8 cellular contexts compared by ENCODE assay signal in genomic region chr12:22459872-22460490, GRCh38.
DNase-seq lines count a peak whose midpoint lies in the region; ATAC-seq and TF ChIP-seq lines count a peak whose summit lies in the region.

No MANE protein-coding gene starts in this region.

- H3K9me3 ChIP-seq in liver (ENCODE audit: control insufficient read depth in 4 of 4, low read length in 3 of 4) = no peaks in the 10 kb centered on the region

- DNase-seq in AG09309 (ENCODE audit: low read depth) = peak; percentile 3
- peak; percentile 58 for DNase-seq in NOMO-1 treated with DMSO at 0.1 percent for 48 hours (lab: John Stamatoyannopoulos, UW; ENCODE audit: unreplicated experiment)
- DNase-seq in cerebellar cortex (ENCODE audit: low spot score) = peak; percentile 65
- no peak for DNase-seq in stimulated activated CD4-positive, alpha-beta T cell treated with anti-CD3 and anti-CD28 coated beads, Interleukin-12 subunit alpha, Interleukin-12 subunit beta, amount 100 ng/mL, for 4 hours
- DNase-seq in activated CD4-positive, alpha-beta T cell treated with anti-CD3 and anti-CD28 coated beads, Interleukin-2, amount 50 U/mL, for 48 hours = no peak

- TF ChIP-seq CTCF in AG09309 (IDR thresholded peaks at IDR 0.05; ENCODE audit: control insufficient read depth, insufficient read depth, low read depth, low read length, missing control alignments) = peak; percentile 64
- peak; percentile 49; the same call in 1 of the 2 replicates for TF ChIP-seq CTCF in GM12875 (IDR thresholded peaks at IDR 0.05; ENCODE audit: borderline replicate concordance, insufficient read depth, low read depth, low read length)
- TF ChIP-seq CTCF in liver (IDR thresholded peaks at IDR 0.05; ENCODE audit: low read depth, low read length, missing input control) = peak; percentile 42

- peak; percentile 59 to 67 for TF ChIP-seq RAD21 in liver (IDR thresholded peaks at IDR 0.05)

- peaks cover 0 to 3% (median under 1%) of the 10 kb centered on the region in 4 donors for H3K36me3 ChIP-seq in liver (ENCODE audit: control insufficient read depth in 4 of 4, insufficient read depth in 3 of 4, low read depth in 1 of 4, low read length in 3 of 4)

- no peaks in the 10 kb centered on the region for H3K27me3 ChIP-seq in liver (ENCODE audit: control insufficient read depth in 4 of 4, insufficient read depth in 4 of 4, low read length in 3 of 4)

- no peak overlapping the region for H3K27ac ChIP-seq in liver (ENCODE audit: low read depth in 1 of 2, low read length in 2 of 2)

- H3K4me1 ChIP-seq in liver (ENCODE audit: control insufficient read depth in 4 of 4, insufficient read depth in 4 of 4, low read length in 3 of 4) = no peaks in the 10 kb centered on the region

- H3K4me3 ChIP-seq in AG09309 (ENCODE audit: control insufficient read depth, low read depth, low read length) (no peak overlapping the region), GM12875 (ENCODE audit: low read depth, low read length) (no peak overlapping the region), liver (ENCODE audit: low read depth in 1 of 3, low read length in 3 of 3) (no peak overlapping the region)

- peak; percentile 77 for ATAC-seq in HG03159 (IDR thresholded peaks at IDR 0.05; ENCODE audit: unreplicated experiment)

- 30% methylated on average over 3 of the region's 3 CpGs for WGBS in liver

- no peak overlapping the region for H3K9ac ChIP-seq in liver (ENCODE audit: low read depth in 1 of 2, low read length in 2 of 2)

TF ChIP-seq in liver, 16 proteins besides CTCF, POLR2A, EP300 and RAD21:
- TF ChIP-seq HNF4G (IDR thresholded peaks at IDR 0.05) (no peak), HNF4A (conservative IDR thresholded peaks at IDR 0.05) (no peak), ZBTB33 (IDR thresholded peaks at IDR 0.05) (no peak)
TF ChIP-seq in liver: peak in this region for 0.

Comparison
In these comparisons a context has a peak if more than half of its experiments do, and no peak if none do; other contexts are left out.
1. DNase-seq: peak in AG09309 (single experiment), NOMO-1 treated with DMSO at 0.1 percent for 48 hours (single experiment) and cerebellar cortex (single experiment); none in stimulated activated CD4-positive, alpha-beta T cell treated with anti-CD3 and anti-CD28 coated beads, Interleukin-12 subunit alpha, Interleukin-12 subunit beta, amount 100 ng/mL, for 4 hours (single experiment) and activated CD4-positive, alpha-beta T cell treated with anti-CD3 and anti-CD28 coated beads, Interleukin-2, amount 50 U/mL, for 48 hours (0 of 2).
2. Peak in every context shown above with its lines, with median percentiles within 50 percentile points of each other: CTCF ChIP-seq.